ENCODE assay signal across 10 cellular contexts in the genomic region with DNA sequence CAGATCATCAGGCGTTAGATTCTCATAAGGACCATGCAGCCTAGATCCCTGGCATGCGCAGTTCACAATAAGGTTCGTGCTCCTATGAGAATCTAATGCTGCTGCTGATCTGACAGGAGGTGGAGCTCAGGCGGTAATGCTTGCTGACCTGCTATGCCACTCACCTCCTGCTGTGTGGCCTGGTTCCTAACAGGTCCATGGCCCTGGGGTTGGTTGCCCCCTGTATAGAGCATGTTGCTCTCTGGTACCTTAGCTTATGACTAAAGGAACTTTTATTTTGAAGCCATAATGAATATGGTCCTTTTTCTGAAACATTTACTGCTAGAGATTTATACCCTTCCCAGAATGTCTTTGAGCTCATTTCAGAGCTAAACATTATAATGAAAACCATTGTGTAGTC. TPM values are rescaled to one million over a fixed set of nuclear protein-coding genes. Genes with fewer than 3 reads are reported as not detected.
DNase-seq lines count a peak whose midpoint lies in the region; ATAC-seq and TF ChIP-seq lines count a peak whose summit lies in the region.
"Had no signal": no experiment of that assay in that cellular context is flagged by ENCODE, and none has a peak within 500 bp of the region (broad histone marks: within the 10 kb centered on the region; RNA-seq: fewer than 3 reads in every experiment).

No MANE protein-coding gene starts in this region.

- no peaks in the 10 kb centered on the region for H3K9me3 Mint-ChIP-seq in stimulated activated naive CD8-positive, alpha-beta T cell treated with anti-CD3 and anti-CD28 coated beads, Interleukin-15, Interleukin-2, amounts not matched to agents 100 ng/mL and 50 ng/mL, for 24 hours
- peaks cover 0 to 12% (median 8%) of the 10 kb centered on the region in 7 donors for H3K9me3 Mint-ChIP-seq in naive B cell

- ATAC-seq in stimulated activated naive CD8-positive, alpha-beta T cell treated with anti-CD3 and anti-CD28 coated beads, Interleukin-15, Interleukin-2, amounts not matched to agents 100 U/mL and 50 U/mL, for 24 hours: no peak
- ATAC-seq in naive B cell (ENCODE audit: low read depth in 2 of 2) (no peak), HG03139 (IDR thresholded peaks at IDR 0.05; ENCODE audit: unreplicated experiment) (no peak), GM21723 (IDR thresholded peaks at IDR 0.05; ENCODE audit: unreplicated experiment) (no peak)

- DNase-seq in stimulated activated naive CD8-positive, alpha-beta T cell treated with anti-CD3 and anti-CD28 coated beads, Interleukin-15, Interleukin-2, amounts not matched to agents 100 U/mL and 50 U/mL, for 24 hours: no peak
- DNase-seq in adrenal gland (peak in 2 of 7 donors; percentile 19 to 20), naive B cell (no peak), NCI-H2171 treated with DMSO at 0.1 percent for 48 hours (lab: John Stamatoyannopoulos, UW) (no peak), thyroid gland (no peak)
- DNase-seq: NK-92 treated with Interleukin-12 subunit alpha and Interleukin-12 subunit beta, amount 100 ng/mL, for 24 hours had no signal

- peak overlapping the region; percentile 88 for H3K4me3 Mint-ChIP-seq in stimulated activated naive CD8-positive, alpha-beta T cell treated with anti-CD3 and anti-CD28 coated beads, Interleukin-15, Interleukin-2, amounts not matched to agents 100 ng/mL and 50 ng/mL, for 24 hours
- H3K4me3 Mint-ChIP-seq in naive B cell: peak overlapping the region in 7 of 8 donors; percentile 32 to 95 (median 83)

- intact Hi-C loops in adrenal gland (cut with DNase I) (loop anchor here in 1 of 2 donors (10.0 kb wide), 1 partner anchor 172 kb away; no protein-coding TSS in a partner anchor), thyroid gland (cut with DNase I) (no loop called here)

- peak overlapping the region; percentile 61 for H3K27ac Mint-ChIP-seq in stimulated activated naive CD8-positive, alpha-beta T cell treated with anti-CD3 and anti-CD28 coated beads, Interleukin-15, Interleukin-2, amounts not matched to agents 100 ng/mL and 50 ng/mL, for 24 hours
- H3K27ac Mint-ChIP-seq in naive B cell: peak overlapping the region in 2 of 6 donors; percentile 22 to 89

- H3K36me3 ChIP-seq in adrenal gland (replicated peaks in 1 of 2) (no peaks in the 10 kb centered on the region), thyroid gland (no peaks in the 10 kb centered on the region)

- TF ChIP-seq POLR2A in adrenal gland (IDR thresholded peaks at IDR 0.05) (no peak), thyroid gland (IDR thresholded peaks at IDR 0.05) (no peak)

- H3K27me3 ChIP-seq in adrenal gland (no peaks in the 10 kb centered on the region), thyroid gland (no peaks in the 10 kb centered on the region)

- no peaks in the 10 kb centered on the region for H3K27me3 Mint-ChIP-seq in stimulated activated naive CD8-positive, alpha-beta T cell treated with anti-CD3 and anti-CD28 coated beads, Interleukin-15, Interleukin-2, amounts not matched to agents 100 ng/mL and 50 ng/mL, for 24 hours
- no peaks in the 10 kb centered on the region for H3K27me3 Mint-ChIP-seq in naive B cell

- H3K36me3 Mint-ChIP-seq in stimulated activated naive CD8-positive, alpha-beta T cell treated with anti-CD3 and anti-CD28 coated beads, Interleukin-15, Interleukin-2, amounts not matched to agents 100 ng/mL and 50 ng/mL, for 24 hours (ENCODE audit: low read depth): peaks cover 32% of the 10 kb centered on the region
- no peaks in the 10 kb centered on the region for H3K36me3 Mint-ChIP-seq in naive B cell

- peaks cover 77% of the 10 kb centered on the region for H3K4me1 Mint-ChIP-seq in stimulated activated naive CD8-positive, alpha-beta T cell treated with anti-CD3 and anti-CD28 coated beads, Interleukin-15, Interleukin-2, amounts not matched to agents 100 ng/mL and 50 ng/mL, for 24 hours (ENCODE audit: low read depth)
- peaks cover 56 to 75% (median 61%) of the 10 kb centered on the region in 3 donors for H3K4me1 Mint-ChIP-seq in naive B cell

- peaks cover 55 to 65% of the 10 kb centered on the region in 2 donors for H3K4me1 ChIP-seq in adrenal gland (replicated peaks in 1 of 2)
- H3K4me1 ChIP-seq in thyroid gland: peaks cover 18 to 37% of the 10 kb centered on the region in 2 donors

- TF ChIP-seq CTCF in adrenal gland (IDR thresholded peaks at IDR 0.05) (no peak), thyroid gland (IDR thresholded peaks at IDR 0.05) (no peak)

- H3K9me3 ChIP-seq in adrenal gland (replicated peaks in 1 of 3) (peaks cover 0 to 7% (median 0%) of the 10 kb centered on the region in 3 donors), thyroid gland (no peaks in the 10 kb centered on the region)

- 20 to 96% (median 74%) methylated on average over 1 to 4 of the region's 4 CpGs for WGBS in adrenal gland, 4 donors
- 87 to 91% methylated on average over 4 of the region's 4 CpGs for WGBS in thyroid gland, 2 donors

- peak overlapping the region in 3 of 5 donors; percentile 93 to 98 (median 94) for H3K27ac ChIP-seq in adrenal gland
- no peak overlapping the region for H3K27ac ChIP-seq in thyroid gland
- H3K27ac ChIP-seq: VCaP had no signal

- H3K4me3 ChIP-seq in adrenal gland: peak overlapping the region in 1 of 4 donors; percentile 80
- no peak overlapping the region for H3K4me3 ChIP-seq in thyroid gland (replicated peaks in 1 of 3)

RNA-seq across cellular contexts. Expression of a gene that starts 3.1 kb away (rescaled TPM):
- total RNA-seq in adrenal gland: 100 to 1,000 TPM in 2 of 8 donors, 10 to 100 TPM in 6; 56.4 to 122 (median 88.6) TPM
- 10 to 100 TPM; 11.7 to 51.0 (median 14.2) TPM for polyA plus RNA-seq in adrenal gland
- 10 to 100 TPM in 5 of 6 donors, 1 to 10 TPM in 1; 8.4 to 20.6 (median 17.1) TPM for polyA plus RNA-seq in naive B cell (ENCODE audit: low read depth in 6 of 6)
- total RNA-seq in thyroid gland: 10 to 100 TPM; 53.1 to 83.6 (median 59.3) TPM

Comparison
In these comparisons a context has a peak if more than half of its experiments do, and no peak if none do; other contexts are left out.
1. H3K27ac ChIP-seq: peak in adrenal gland (3 of 5); none in thyroid gland (0 of 3).